Comparison of ENCODE assay signal across 18 cellular contexts in genomic region chr9:92183449-92183848, GRCh38.
"Had no signal": no experiment of that assay in that cellular context is flagged by ENCODE, and none has a peak within 500 bp of the region (broad histone marks: within the 10 kb centered on the region; RNA-seq: fewer than 3 reads in every experiment).

No MANE protein-coding gene starts in this region.

- H3K36me3 Mint-ChIP-seq: naive thymus-derived CD8-positive, alpha-beta T cell; type B pancreatic cell had no signal

- H3K4me1 ChIP-seq: esophagus muscularis mucosa, gastrocnemius medialis, right atrium auricular region, suprapubic skin, thyroid gland, uterus had no signal

- DNase-seq: effector memory CD4-positive, alpha-beta T cell; gastrocnemius medialis; heart right ventricle; hypothalamus; kidney glomerular epithelial cell; mucosa of descending colon; naive thymus-derived CD8-positive, alpha-beta T cell; ovary; small intestine; stimulated activated CD4-positive, alpha-beta T cell treated with anti-CD3 and anti-CD28 coated beads, Interleukin-2, amount 100 ng/mL, for 48 hours; stimulated activated naive CD8-positive, alpha-beta T cell treated with anti-CD3 and anti-CD28 coated beads, Interleukin-15, Interleukin-2, amounts not matched to agents 100 U/mL and 50 U/mL, for 24 hours; thyroid gland; uterus had no signal

- H3K27ac ChIP-seq: esophagus muscularis mucosa, gastrocnemius medialis, heart right ventricle, neutrophil, ovary, right atrium auricular region, suprapubic skin, thyroid gland, uterus had no signal

- H3K4me3 ChIP-seq: esophagus muscularis mucosa, gastrocnemius medialis, heart right ventricle, mucosa of descending colon, ovary, right atrium auricular region, suprapubic skin, thyroid gland, uterus had no signal

- ATAC-seq: gastrocnemius medialis; heart right ventricle; mucosa of descending colon; naive thymus-derived CD8-positive, alpha-beta T cell; stimulated activated naive CD8-positive, alpha-beta T cell treated with anti-CD3 and anti-CD28 coated beads, Interleukin-15, Interleukin-2, amounts not matched to agents 100 U/mL and 50 U/mL, for 24 hours had no signal

- H3K4me3 Mint-ChIP-seq: naive thymus-derived CD8-positive, alpha-beta T cell; type B pancreatic cell had no signal

- H3K27me3 ChIP-seq: gastrocnemius medialis, neutrophil, ovary, right atrium auricular region, suprapubic skin, thyroid gland, uterus had no signal

- H3K27ac Mint-ChIP-seq: type B pancreatic cell had no signal

- H3K36me3 ChIP-seq: esophagus muscularis mucosa, gastrocnemius medialis, heart right ventricle, neutrophil, ovary, right atrium auricular region, suprapubic skin, thyroid gland, uterus had no signal

- H3K4me1 Mint-ChIP-seq: naive thymus-derived CD8-positive, alpha-beta T cell had no signal

- H3K9me3 ChIP-seq: gastrocnemius medialis, mucosa of descending colon, neutrophil, ovary, right atrium auricular region, suprapubic skin, thyroid gland, uterus had no signal
